25 cellular contexts compared by ENCODE assay signal in the genomic region with DNA sequence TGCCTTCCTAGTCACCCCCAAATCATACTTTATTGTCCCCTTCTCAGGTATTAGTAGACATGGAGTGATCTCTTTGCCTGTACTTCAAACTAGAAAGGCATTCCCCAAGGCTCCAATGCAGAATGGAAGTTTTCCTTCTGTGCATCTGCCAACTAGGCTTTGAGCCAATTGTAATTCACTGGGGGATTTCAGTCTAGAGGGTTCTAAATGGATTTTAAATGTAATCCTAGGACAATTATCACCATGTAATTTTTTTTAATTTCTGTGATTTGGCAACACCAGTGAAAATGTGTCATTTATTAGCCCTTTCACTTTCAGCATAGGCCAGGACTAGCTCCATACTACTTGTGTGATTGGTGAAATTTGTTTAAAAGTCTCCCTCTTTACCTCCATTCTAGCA.
DNase-seq lines count a peak whose midpoint lies in the region; ATAC-seq and TF ChIP-seq lines count a peak whose summit lies in the region.
"Had no signal": no experiment of that assay in that cellular context is flagged by ENCODE, and none has a peak within 500 bp of the region (broad histone marks: within the 10 kb centered on the region; RNA-seq: fewer than 3 reads in every experiment).

No MANE protein-coding gene starts in this region.

- H3K9me3 ChIP-seq in upper lobe of right lung (no peaks in the 10 kb centered on the region), thyroid gland (no peaks in the 10 kb centered on the region)
- H3K9me3 ChIP-seq: ovary, Peyer's patch had no signal

- TF ChIP-seq CTCF in fibroblast of pulmonary artery (IDR thresholded peaks at IDR 0.05; ENCODE audit: low read length, missing control alignments) = no peak
- TF ChIP-seq CTCF in upper lobe of right lung (IDR thresholded peaks at IDR 0.05) = no peak
- no peak for TF ChIP-seq CTCF in thyroid gland (IDR thresholded peaks at IDR 0.05)

- H3K4me1 ChIP-seq in upper lobe of right lung = no peaks in the 10 kb centered on the region
- H3K4me1 ChIP-seq in thyroid gland = no peaks in the 10 kb centered on the region
- H3K4me1 ChIP-seq: Peyer's patch had no signal

- TF ChIP-seq POLR2A in thyroid gland (IDR thresholded peaks at IDR 0.05) = no peak

- H3K4me3 ChIP-seq in fibroblast of pulmonary artery (replicated peaks; ENCODE audit: low read depth, low read length) = no peak overlapping the region
- no peak overlapping the region for H3K4me3 ChIP-seq in upper lobe of right lung
- no peak overlapping the region for H3K4me3 ChIP-seq in thyroid gland (replicated peaks in 1 of 3)
- H3K4me3 ChIP-seq: ovary, Peyer's patch had no signal

- H3K27me3 ChIP-seq in upper lobe of right lung (no peaks in the 10 kb centered on the region), thyroid gland (no peaks in the 10 kb centered on the region)
- H3K27me3 ChIP-seq: brain microvascular endothelial cell, ovary, Peyer's patch had no signal

- intact Hi-C loops in upper lobe of right lung (cut with DNase I) = no loop called here
- intact Hi-C loops in thyroid gland (cut with DNase I) = no loop called here

- no peak overlapping the region for H3K27ac ChIP-seq in upper lobe of right lung
- no peak overlapping the region for H3K27ac ChIP-seq in thyroid gland
- H3K27ac ChIP-seq: brain microvascular endothelial cell, ovary, Peyer's patch had no signal

- no peak for ATAC-seq in upper lobe of right lung
- ATAC-seq: activated T-helper 17 cell treated with anti-CD3 and anti-CD28 coated beads, Interleukin-2, amount 50 U/mL, for 72 hours; left lobe of liver; stimulated activated effector memory CD8-positive, alpha-beta T cell treated with anti-CD3 and anti-CD28 coated beads, Interleukin-12 subunit alpha, Interleukin-12 subunit beta, amount 100 ng/mL, for 72 hours had no signal

- DNase-seq in EH (ENCODE audit: low read depth) = peak; percentile 37
- peak; percentile 29 for DNase-seq in NCI-H1092 (lab: John Stamatoyannopoulos, UW)
- DNase-seq in NCI-H82 (lab: John Stamatoyannopoulos, UW) = peak; percentile 52
- peak; percentile 27 for DNase-seq in fibroblast of pulmonary artery (ENCODE audit: low read depth)
- no peak for DNase-seq in activated naive CD4-positive, alpha-beta T cell (lab: John Stamatoyannopoulos, UW)
- no peak for DNase-seq in upper lobe of right lung
- no peak for DNase-seq in thyroid gland
- DNase-seq: activated CD4-positive, alpha-beta memory T cell treated with anti-CD3 and anti-CD28 coated beads, Interleukin-2, amount 10 ng/mL, durations not matched to agents 7 days and 5 days; activated naive CD4-positive, alpha-beta T cell treated with anti-CD3 and anti-CD28 coated beads, Interleukin-2, amount 50 U/mL, for 16 hours; brain microvascular endothelial cell; C1 segment of cervical spinal cord; cerebellar nuclear complex; COR-L47; GOT3; HFFc6; NCI-H2029 treated with DMSO at 0.1 percent for 48 hours; NCI-H510A treated with DMSO at 0.1 percent for 48 hours; ovary; Peyer's patch; SHP77; stimulated activated CD4-positive, alpha-beta T cell treated with anti-CD3 and anti-CD28 coated beads, Interleukin-15, amount 100 ng/mL, for 24 hours; trophoblast cell had no signal

- H3K36me3 ChIP-seq in upper lobe of right lung (no peaks in the 10 kb centered on the region), thyroid gland (no peaks in the 10 kb centered on the region)
- H3K36me3 ChIP-seq: brain microvascular endothelial cell, ovary, Peyer's patch had no signal

Comparison
In these comparisons a context has a peak if more than half of its experiments do, and no peak if none do; other contexts are left out.
1. DNase-seq: peak in EH (single experiment), NCI-H1092 (single experiment), NCI-H82 (single experiment) and fibroblast of pulmonary artery (single experiment); none in activated naive CD4-positive, alpha-beta T cell (0 of 4), upper lobe of right lung (single experiment) and thyroid gland (0 of 2).